Comparison of ENCODE assay signal across 2 cellular contexts in the genomic region with DNA sequence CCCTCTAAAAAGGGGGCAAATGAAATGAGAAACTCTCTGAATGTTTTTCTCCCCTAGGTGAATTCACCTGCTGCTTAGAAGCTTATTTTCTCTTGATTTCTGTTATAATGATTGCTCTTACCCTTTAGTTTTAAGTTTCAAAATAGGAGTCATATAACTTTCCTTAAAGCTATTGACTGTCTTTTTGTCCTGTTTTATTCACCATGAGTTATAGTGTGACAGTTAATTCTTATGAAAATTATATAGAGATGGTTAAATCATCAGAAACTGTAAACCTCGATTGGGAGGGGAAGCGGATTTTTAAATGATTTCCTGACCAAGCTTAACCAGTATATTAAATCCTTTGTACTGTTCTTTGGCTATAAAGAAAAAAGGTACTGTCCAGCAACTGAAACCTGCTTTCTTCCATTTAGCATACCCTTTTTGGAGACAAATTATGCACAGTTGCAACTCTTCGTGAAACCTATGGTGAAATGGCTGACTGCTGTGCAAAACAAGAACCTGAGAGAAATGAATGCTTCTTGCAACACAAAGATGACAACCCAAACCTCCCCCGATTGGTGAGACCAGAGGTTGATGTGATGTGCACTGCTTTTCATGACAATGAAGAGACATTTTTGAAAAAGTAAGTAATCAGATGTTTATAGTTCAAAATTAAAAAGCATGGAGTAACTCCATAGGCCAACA.
TF ChIP-seq lines count a peak whose summit lies in the region.

No MANE protein-coding gene starts in this region.

TF ChIP-seq in A549, 52 proteins besides CTCF, POLR2A, EP300 and RAD21 (continued from another document):
- no peak for TF ChIP-seq CHD4 (IDR thresholded peaks at IDR 0.05; ENCODE audit: borderline replicate concordance)

TF ChIP-seq in Ishikawa, 13 proteins besides CTCF, POLR2A, EP300 and RAD21 (continued from another document):
- TF ChIP-seq FOXM1 (IDR thresholded peaks at IDR 0.05; ENCODE audit: borderline replicate concordance, low read depth): no peak
- TF ChIP-seq, protein P1, sequence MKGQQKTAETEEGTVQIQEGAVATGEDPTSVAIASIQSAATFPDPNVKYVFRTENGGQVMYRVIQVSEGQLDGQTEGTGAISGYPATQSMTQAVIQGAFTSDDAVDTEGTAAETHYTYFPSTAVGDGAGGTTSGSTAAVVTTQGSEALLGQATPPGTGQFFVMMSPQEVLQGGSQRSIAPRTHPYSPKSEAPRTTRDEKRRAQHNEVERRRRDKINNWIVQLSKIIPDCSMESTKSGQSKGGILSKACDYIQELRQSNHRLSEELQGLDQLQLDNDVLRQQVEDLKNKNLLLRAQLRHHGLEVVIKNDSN (IDR thresholded peaks at IDR 0.05): no peak
- TF ChIP-seq ZBTB7A (IDR thresholded peaks at IDR 0.05; ENCODE audit: low read depth): no peak
